1 cellular context compared by ENCODE assay signal in genomic region chr22:41946360-41947180, GRCh38.
TF ChIP-seq lines count a peak whose summit lies in the region.

TSS of gene CENPM (minus strand) at chr22:41947152. CDS start at chr22:41947076, 76 bp downstream.

TF ChIP-seq in HepG2, 621 proteins besides CTCF, POLR2A, EP300 and RAD21 (continued from another document and continues in another):
- TF ChIP-seq KMT2A (CRISPR knock-in tag; IDR thresholded peaks at IDR 0.05) (peak; percentile 44), GPN1 (CRISPR knock-in tag; IDR thresholded peaks at IDR 0.05; ENCODE audit: borderline replicate concordance) (no peak), MTA1 (CRISPR knock-in tag; IDR thresholded peaks at IDR 0.05; ENCODE audit: borderline replicate concordance) (peak; percentile 38; the same call in 1 of the 2 replicates), ZNF510 (CRISPR knock-in tag; IDR thresholded peaks at IDR 0.05; ENCODE audit: low read depth) (0 out of 2 replicates have a peak, but pooled peaks have one; percentile 93), REXO4 (CRISPR knock-in tag; IDR thresholded peaks at IDR 0.05; ENCODE audit: borderline replicate concordance) (peak; percentile 90; the same call in 1 of the 2 replicates), ZBTB34 (CRISPR knock-in tag; IDR thresholded peaks at IDR 0.05) (peak; percentile 72; the same call in 1 of the 2 replicates), ZNF564 (CRISPR knock-in tag; IDR thresholded peaks at IDR 0.05) (0 out of 2 replicates have a peak, but pooled peaks have one; percentile 17), ZNF138 (CRISPR knock-in tag; IDR thresholded peaks at IDR 0.05; ENCODE audit: low read depth) (no peak), XBP1 (CRISPR knock-in tag; IDR thresholded peaks at IDR 0.05) (0 out of 2 replicates have a peak, but pooled peaks have one; percentile 28), FIP1L1 (IDR thresholded peaks at IDR 0.05; ENCODE audit: borderline replicate concordance, insufficient read depth, low read depth, low read length) (no peak), PAF1 (CRISPR knock-in tag; IDR thresholded peaks at IDR 0.05) (no peak), ZNF264 (CRISPR knock-in tag; IDR thresholded peaks at IDR 0.05) (no peak), TBX3 (IDR thresholded peaks at IDR 0.05; ENCODE audit: borderline replicate concordance) (no peak; the same call in 1 of the 2 replicates), NFE2L1 (CRISPR knock-in tag; IDR thresholded peaks at IDR 0.05; ENCODE audit: borderline replicate concordance) (no peak), KDM5B (CRISPR knock-in tag; IDR thresholded peaks at IDR 0.05; ENCODE audit: borderline replicate concordance) (peak; percentile 98), MIXL1 (CRISPR knock-in tag; IDR thresholded peaks at IDR 0.05) (no peak), XRCC5 (optimal IDR thresholded peaks at IDR 0.05; ENCODE audit: low read length) (no peak), TFAP4 (IDR thresholded peaks at IDR 0.05; ENCODE audit: borderline replicate concordance, low read depth) (no peak), ZBTB14 (CRISPR knock-in tag; IDR thresholded peaks at IDR 0.05) (peak; percentile 72), ZFP36L2 (CRISPR knock-in tag; IDR thresholded peaks at IDR 0.05) (no peak), SOX5 (CRISPR knock-in tag; IDR thresholded peaks at IDR 0.05; ENCODE audit: borderline replicate concordance) (no peak; the same call in 1 of the 2 replicates), SALL1 (CRISPR knock-in tag; IDR thresholded peaks at IDR 0.05) (peak; percentile 63), HIC2 (CRISPR knock-in tag; IDR thresholded peaks at IDR 0.05; ENCODE audit: low read depth) (no peak), ATRX (CRISPR knock-in tag; IDR thresholded peaks at IDR 0.05; ENCODE audit: borderline replicate concordance) (no peak), ZFP36L1 (CRISPR knock-in tag; IDR thresholded peaks at IDR 0.05) (peak; percentile 98), SIX4 (CRISPR knock-in tag; IDR thresholded peaks at IDR 0.05) (no peak), ZNF639 (CRISPR knock-in tag; conservative IDR thresholded peaks at IDR 0.05) (no peak), STAT5B (CRISPR knock-in tag; IDR thresholded peaks at IDR 0.05) (no peak), NFATC3 (CRISPR knock-in tag; IDR thresholded peaks at IDR 0.05) (0 out of 2 replicates have a peak, but pooled peaks have one; percentile 70), ATF7-NPFF (CRISPR knock-in tag; IDR thresholded peaks at IDR 0.05; ENCODE audit: low read depth) (peak; percentile 67; the same call in 1 of the 2 replicates), PBX3 (CRISPR knock-in tag; IDR thresholded peaks at IDR 0.05; ENCODE audit: borderline replicate concordance) (peak; percentile 82; the same call in 1 of the 2 replicates), ZFP62 (CRISPR knock-in tag; IDR thresholded peaks at IDR 0.05) (peak; percentile 72; the same call in 1 of the 2 replicates), ZNF772 (CRISPR knock-in tag; IDR thresholded peaks at IDR 0.05) (peak; percentile 39; the same call in 1 of the 2 replicates), ZNF280D (CRISPR knock-in tag; IDR thresholded peaks at IDR 0.05) (peak; percentile 84), SMAD9 (CRISPR knock-in tag; IDR thresholded peaks at IDR 0.05) (peak; percentile 74; the same call in 1 of the 2 replicates), ZNF768 (CRISPR knock-in tag; IDR thresholded peaks at IDR 0.05) (peak; percentile 56; the same call in 1 of the 2 replicates), ZNF879 (CRISPR knock-in tag; IDR thresholded peaks at IDR 0.05) (no peak), ZNF337 (CRISPR knock-in tag; IDR thresholded peaks at IDR 0.05; ENCODE audit: borderline replicate concordance, low read depth) (peak; percentile 77)
- TF ChIP-seq, protein P1, sequence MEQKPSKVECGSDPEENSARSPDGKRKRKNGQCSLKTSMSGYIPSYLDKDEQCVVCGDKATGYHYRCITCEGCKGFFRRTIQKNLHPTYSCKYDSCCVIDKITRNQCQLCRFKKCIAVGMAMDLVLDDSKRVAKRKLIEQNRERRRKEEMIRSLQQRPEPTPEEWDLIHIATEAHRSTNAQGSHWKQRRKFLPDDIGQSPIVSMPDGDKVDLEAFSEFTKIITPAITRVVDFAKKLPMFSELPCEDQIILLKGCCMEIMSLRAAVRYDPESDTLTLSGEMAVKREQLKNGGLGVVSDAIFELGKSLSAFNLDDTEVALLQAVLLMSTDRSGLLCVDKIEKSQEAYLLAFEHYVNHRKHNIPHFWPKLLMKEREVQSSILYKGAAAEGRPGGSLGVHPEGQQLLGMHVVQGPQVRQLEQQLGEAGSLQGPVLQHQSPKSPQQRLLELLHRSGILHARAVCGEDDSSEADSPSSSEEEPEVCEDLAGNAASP (CRISPR knock-in tag; IDR thresholded peaks at IDR 0.05; ENCODE audit: borderline replicate concordance): 0 out of 2 replicates have a peak, but pooled peaks have one; percentile 25
- TF ChIP-seq, protein P2, sequence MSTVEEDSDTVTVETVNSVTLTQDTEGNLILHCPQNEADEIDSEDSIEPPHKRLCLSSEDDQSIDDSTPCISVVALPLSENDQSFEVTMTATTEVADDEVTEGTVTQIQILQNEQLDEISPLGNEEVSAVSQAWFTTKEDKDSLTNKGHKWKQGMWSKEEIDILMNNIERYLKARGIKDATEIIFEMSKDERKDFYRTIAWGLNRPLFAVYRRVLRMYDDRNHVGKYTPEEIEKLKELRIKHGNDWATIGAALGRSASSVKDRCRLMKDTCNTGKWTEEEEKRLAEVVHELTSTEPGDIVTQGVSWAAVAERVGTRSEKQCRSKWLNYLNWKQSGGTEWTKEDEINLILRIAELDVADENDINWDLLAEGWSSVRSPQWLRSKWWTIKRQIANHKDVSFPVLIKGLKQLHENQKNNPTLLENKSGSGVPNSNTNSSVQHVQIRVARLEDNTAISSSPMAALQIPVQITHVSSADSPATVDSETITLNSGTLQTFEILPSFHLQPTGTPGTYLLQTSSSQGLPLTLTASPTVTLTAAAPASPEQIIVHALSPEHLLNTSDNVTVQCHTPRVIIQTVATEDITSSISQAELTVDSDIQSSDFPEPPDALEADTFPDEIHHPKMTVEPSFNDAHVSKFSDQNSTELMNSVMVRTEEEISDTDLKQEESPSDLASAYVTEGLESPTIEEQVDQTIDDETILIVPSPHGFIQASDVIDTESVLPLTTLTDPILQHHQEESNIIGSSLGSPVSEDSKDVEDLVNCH (CRISPR knock-in tag; IDR thresholded peaks at IDR 0.05): no peak; the same call in 1 of the 2 replicates
- TF ChIP-seq, protein P3, sequence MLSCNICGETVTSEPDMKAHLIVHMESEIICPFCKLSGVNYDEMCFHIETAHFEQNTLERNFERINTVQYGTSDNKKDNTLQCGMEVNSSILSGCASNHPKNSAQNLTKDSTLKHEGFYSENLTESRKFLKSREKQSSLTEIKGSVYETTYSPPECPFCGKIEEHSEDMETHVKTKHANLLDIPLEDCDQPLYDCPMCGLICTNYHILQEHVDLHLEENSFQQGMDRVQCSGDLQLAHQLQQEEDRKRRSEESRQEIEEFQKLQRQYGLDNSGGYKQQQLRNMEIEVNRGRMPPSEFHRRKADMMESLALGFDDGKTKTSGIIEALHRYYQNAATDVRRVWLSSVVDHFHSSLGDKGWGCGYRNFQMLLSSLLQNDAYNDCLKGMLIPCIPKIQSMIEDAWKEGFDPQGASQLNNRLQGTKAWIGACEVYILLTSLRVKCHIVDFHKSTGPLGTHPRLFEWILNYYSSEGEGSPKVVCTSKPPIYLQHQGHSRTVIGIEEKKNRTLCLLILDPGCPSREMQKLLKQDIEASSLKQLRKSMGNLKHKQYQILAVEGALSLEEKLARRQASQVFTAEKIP (CRISPR knock-in tag; IDR thresholded peaks at IDR 0.05; ENCODE audit: borderline replicate concordance): no peak
- TF ChIP-seq, protein P4, sequence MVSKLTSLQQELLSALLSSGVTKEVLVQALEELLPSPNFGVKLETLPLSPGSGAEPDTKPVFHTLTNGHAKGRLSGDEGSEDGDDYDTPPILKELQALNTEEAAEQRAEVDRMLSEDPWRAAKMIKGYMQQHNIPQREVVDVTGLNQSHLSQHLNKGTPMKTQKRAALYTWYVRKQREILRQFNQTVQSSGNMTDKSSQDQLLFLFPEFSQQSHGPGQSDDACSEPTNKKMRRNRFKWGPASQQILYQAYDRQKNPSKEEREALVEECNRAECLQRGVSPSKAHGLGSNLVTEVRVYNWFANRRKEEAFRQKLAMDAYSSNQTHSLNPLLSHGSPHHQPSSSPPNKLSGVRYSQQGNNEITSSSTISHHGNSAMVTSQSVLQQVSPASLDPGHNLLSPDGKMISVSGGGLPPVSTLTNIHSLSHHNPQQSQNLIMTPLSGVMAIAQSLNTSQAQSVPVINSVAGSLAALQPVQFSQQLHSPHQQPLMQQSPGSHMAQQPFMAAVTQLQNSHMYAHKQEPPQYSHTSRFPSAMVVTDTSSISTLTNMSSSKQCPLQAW (CRISPR knock-in tag; IDR thresholded peaks at IDR 0.05): peak; percentile 46; the same call in 1 of the 2 replicates
